In genomic region chr14:73823339-73823885, GRCh38 we compare ENCODE assay signal across 19 cellular contexts. TPM values are rescaled to one million over a fixed set of nuclear protein-coding genes. Genes with fewer than 3 reads are reported as not detected.
DNase-seq lines count a peak whose midpoint lies in the region; ATAC-seq, FAIRE-seq and TF ChIP-seq lines count a peak whose summit lies in the region.
"Had no signal": no experiment of that assay in that cellular context is flagged by ENCODE, and none has a peak within 500 bp of the region (broad histone marks: within the 10 kb centered on the region; RNA-seq: fewer than 3 reads in every experiment).

No MANE protein-coding gene starts in this region.

- CTCF ChIA-PET in endothelial cell of umbilical vein (lab: Charles Lee) = interaction anchor here (9.5 kb wide), 1 partner anchor 95 kb away, joined by 131 read pairs; no protein-coding TSS in a partner anchor

- no peaks in the 10 kb centered on the region for H3K9me1 ChIP-seq in endothelial cell of umbilical vein (replicated peaks; ENCODE audit: control insufficient read depth, extremely low read depth, insufficient read depth, low read length)

- no peak overlapping the region for H3K27ac ChIP-seq in DND-41 (ENCODE audit: low read length)
- no peak overlapping the region for H3K27ac ChIP-seq in endothelial cell of umbilical vein (ENCODE audit: insufficient read depth, low read depth, low read length)
- H3K27ac ChIP-seq in spleen = no peak overlapping the region
- H3K27ac ChIP-seq in Karpas-422 (ENCODE audit: low read length) = no peak overlapping the region
- H3K27ac ChIP-seq in vagina = no peak overlapping the region

- no peak for FAIRE-seq in endothelial cell of umbilical vein (lab: Jason Lieb, UNC)

- H3K4me3 ChIP-seq in DND-41 (ENCODE audit: low read depth in 1 of 2, low read length in 2 of 2) = no peak overlapping the region
- H3K4me3 ChIP-seq in endothelial cell of umbilical vein (replicated peaks in 1 of 3; ENCODE audit: insufficient read depth in 1 of 3, low read depth in 1 of 3, low read length in 3 of 3) = no peak overlapping the region
- H3K4me3 ChIP-seq in spleen = no peak overlapping the region
- no peak overlapping the region for H3K4me3 ChIP-seq in Karpas-422 (ENCODE audit: low read length)
- no peak overlapping the region for H3K4me3 ChIP-seq in vagina

- dilution Hi-C loops in endothelial cell of umbilical vein (cut with MboI; ENCODE audit: extremely low pct_ligation_motif_present, low sequenced_read_pairs) = no loop called here

- no peak overlapping the region for H3K9ac ChIP-seq in DND-41 (ENCODE audit: low read depth, low read length)
- H3K9ac ChIP-seq in endothelial cell of umbilical vein (replicated peaks; ENCODE audit: extremely low read depth, insufficient read depth, low read length) = no peak overlapping the region
- no peak overlapping the region for H3K9ac ChIP-seq in Karpas-422 (ENCODE audit: low read length)

- no peak overlapping the region for H3K4me2 ChIP-seq in DND-41 (ENCODE audit: insufficient read depth, low read length)
- no peak overlapping the region for H3K4me2 ChIP-seq in endothelial cell of umbilical vein (ENCODE audit: insufficient read depth, low read length)
- H3K4me2 ChIP-seq in Karpas-422 (ENCODE audit: low read depth, low read length, poor library complexity, severe bottlenecking) = no peak overlapping the region

- no TSS peak for BruUV-seq in endothelial cell of umbilical vein (replicated peaks; lab: Mats Ljungman, UMichigan)

- POLR2A ChIA-PET in endothelial cell of umbilical vein (lab: Charles Lee) = no interaction called here

- H4K20me1 ChIP-seq in DND-41 (ENCODE audit: insufficient read depth, low read length) (no peaks in the 10 kb centered on the region), endothelial cell of umbilical vein (replicated peaks; ENCODE audit: control insufficient read depth, extremely low read depth, insufficient read depth, low read length) (no peaks in the 10 kb centered on the region), Karpas-422 (ENCODE audit: insufficient read depth, low read depth, low read length) (no peaks in the 10 kb centered on the region)

- H3K9me3 ChIP-seq in DND-41 (ENCODE audit: insufficient read depth, low read length, severe bottlenecking) (no peaks in the 10 kb centered on the region), endothelial cell of umbilical vein (replicated peaks; ENCODE audit: control insufficient read depth, insufficient read depth, low read length) (no peaks in the 10 kb centered on the region), spleen (no peaks in the 10 kb centered on the region), Karpas-422 (ENCODE audit: low read length) (no peaks in the 10 kb centered on the region), vagina (no peaks in the 10 kb centered on the region)

- H3K36me3 ChIP-seq in DND-41 (ENCODE audit: insufficient read depth, low read length) (no peaks in the 10 kb centered on the region), endothelial cell of umbilical vein (ENCODE audit: control insufficient read depth in 2 of 2, extremely low read depth in 1 of 2, insufficient read depth in 2 of 2, low read length in 2 of 2) (no peaks in the 10 kb centered on the region), spleen (no peaks in the 10 kb centered on the region), Karpas-422 (ENCODE audit: insufficient read depth, low read length) (no peaks in the 10 kb centered on the region), vagina (no peaks in the 10 kb centered on the region)

- H3K27me3 ChIP-seq in DND-41 (ENCODE audit: insufficient read depth, low read length, poor library complexity) = peaks cover 8% of the 10 kb centered on the region
- H3K27me3 ChIP-seq in endothelial cell of umbilical vein (ENCODE audit: control insufficient read depth in 2 of 2, insufficient read depth in 2 of 2, low read length in 2 of 2) = no peaks in the 10 kb centered on the region
- H3K27me3 ChIP-seq in spleen (replicated peaks in 1 of 7) = no peaks in the 10 kb centered on the region
- no peaks in the 10 kb centered on the region for H3K27me3 ChIP-seq in Karpas-422 (ENCODE audit: low read length)
- no peaks in the 10 kb centered on the region for H3K27me3 ChIP-seq in vagina

- no peak for ATAC-seq in DND-41 (ENCODE audit: insufficient read depth, low read depth)
- ATAC-seq: HCT116 had no signal

- H3K79me2 ChIP-seq in DND-41 (ENCODE audit: insufficient read depth, low read length) = no peaks in the 10 kb centered on the region
- H3K79me2 ChIP-seq in endothelial cell of umbilical vein (ENCODE audit: control insufficient read depth, insufficient read depth, low read length) = no peaks in the 10 kb centered on the region
- no peaks in the 10 kb centered on the region for H3K79me2 ChIP-seq in Karpas-422 (ENCODE audit: low read length)

- H3K4me1 ChIP-seq in DND-41 (ENCODE audit: insufficient read depth, low read length) (no peaks in the 10 kb centered on the region), endothelial cell of umbilical vein (ENCODE audit: control insufficient read depth, extremely low read depth, insufficient read depth, low read length) (peaks cover 2% of the 10 kb centered on the region), spleen (peaks cover 8 to 11% (median 10%) of the 10 kb centered on the region in 6 donors), Karpas-422 (ENCODE audit: low read length) (peaks cover 10% of the 10 kb centered on the region), vagina (peaks cover 7% of the 10 kb centered on the region)

- TF ChIP-seq POLR2A in endothelial cell of umbilical vein (IDR thresholded peaks at IDR 0.05; ENCODE audit: low read depth, low read length) = no peak
- no peak for TF ChIP-seq POLR2A in spleen (IDR thresholded peaks at IDR 0.05)
- no peak for TF ChIP-seq POLR2A in vagina (IDR thresholded peaks at IDR 0.05)

- intact Hi-C loops in endothelial cell of umbilical vein (cut with micrococcal nuclease) = no loop called here
- intact Hi-C loops in spleen (cut with DNase I; ENCODE audit: low total_unique reads) = no loop called here
- intact Hi-C loops in vagina (cut with DNase I) = no loop called here

- H2AFZ ChIP-seq in DND-41 (ENCODE audit: low read depth, low read length) (0 out of 2 replicates have a peak overlapping the region, but pooled peaks have one; percentile 5), endothelial cell of umbilical vein (ENCODE audit: low read depth, low read length) (peak overlapping the region; percentile 42), Karpas-422 (ENCODE audit: low read length) (no peak overlapping the region)

- DNase-seq in DND-41 = no peak
- peak; percentile 5 for DNase-seq in RPMI7951 (ENCODE audit: low read depth)
- DNase-seq in endothelial cell of umbilical vein (ENCODE audit: low read depth, low spot score) = no peak
- DNase-seq in spleen = peak; percentile 10
- no peak for DNase-seq in cerebellum (ENCODE audit: low spot score)
- DNase-seq in Karpas-422 = no peak
- no peak for DNase-seq in vagina (ENCODE audit: extremely low spot score in 2 of 2)
- no peak for DNase-seq in NCI-H187 treated with DMSO at 0.1 percent for 48 hours (lab: John Stamatoyannopoulos, UW)
- DNase-seq: DMS 273 treated with DMSO at 0.1 percent for 48 hours, GDM1, GOT3, MM.1S, NCI-H1105 treated with DMSO at 0.1 percent for 48 hours, NCI-H1694, NCI-H2227 treated with DMSO at 0.1 percent for 48 hours, NCI-H510A treated with DMSO at 0.1 percent for 48 hours, NCI-H82, OCI-M1 had no signal

- no peaks in the 10 kb centered on the region for H3K9me2 ChIP-seq in Karpas-422 (replicated peaks; ENCODE audit: insufficient read depth, low read length)

- no peak for TF ChIP-seq CTCF in DND-41 (IDR thresholded peaks at IDR 0.05; ENCODE audit: borderline replicate concordance, extremely low read depth, low read length, poor library complexity, severe bottlenecking)
- TF ChIP-seq CTCF in endothelial cell of umbilical vein (IDR thresholded peaks at IDR 0.05; ENCODE audit: extremely low read depth in 1 of 2, insufficient read depth in 1 of 2, low read depth in 1 of 2, low read length in 2 of 2) = no peak
- TF ChIP-seq CTCF in spleen (IDR thresholded peaks at IDR 0.05 in 8 of 11, conservative IDR thresholded peaks at IDR 0.05 in 3 of 11) = no peak
- TF ChIP-seq CTCF in vagina (IDR thresholded peaks at IDR 0.05) = no peak

TF ChIP-seq in endothelial cell of umbilical vein, 7 proteins besides CTCF, POLR2A, EP300 and RAD21:
- TF ChIP-seq MYC (IDR thresholded peaks at IDR 0.05; ENCODE audit: low read depth, low read length) = no peak
- TF ChIP-seq POLR2AphosphoS5 (IDR thresholded peaks at IDR 0.05; ENCODE audit: insufficient read depth, low read depth, low read length) = no peak
- no peak for TF ChIP-seq MAX (IDR thresholded peaks at IDR 0.05; ENCODE audit: insufficient read depth, insufficient read length)
- TF ChIP-seq FOS (IDR thresholded peaks at IDR 0.05; ENCODE audit: borderline replicate concordance, insufficient read depth, low read length) = no peak
- TF ChIP-seq GATA2 (IDR thresholded peaks at IDR 0.05; ENCODE audit: insufficient read depth, insufficient read length, low read depth, low read length) = no peak
- TF ChIP-seq JUN (IDR thresholded peaks at IDR 0.05; ENCODE audit: borderline replicate concordance, insufficient read depth, insufficient read length, low read depth) = no peak
- no peak for TF ChIP-seq EZH2 (IDR thresholded peaks at IDR 0.05; ENCODE audit: borderline replicate concordance, low read depth, low read length, severe bottlenecking)

RNA-seq across cellular contexts. Expression of gene PTGR2, which starts 28.2 kb away (rescaled TPM):
- 4.9 and 5.1 TPM in 2 replicates for total RNA-seq in RPMI7951 (2014; rRNA removed; shearing (Covaris generic))
- total RNA-seq in endothelial cell of umbilical vein = 3.6 and 5.6 TPM in 2 replicates
- polyA plus RNA-seq in endothelial cell of umbilical vein = 0.75 and 1.1 TPM in 2 replicates
- polyA plus RNA-seq in endothelial cell of umbilical vein (2011; cell fraction: cytosol; rRNA removed) = 1.1 and 1.2 TPM in 2 replicates
- 3.9 and 5.7 TPM in 2 replicates for polyA plus RNA-seq in endothelial cell of umbilical vein (2011; cell fraction: nucleus; rRNA removed)
- polyA plus RNA-seq in endothelial cell of umbilical vein (2012) = 2.7 and 3.3 TPM in 2 replicates
- 1.6 and 2.0 TPM in 2 replicates for polyA minus RNA-seq in endothelial cell of umbilical vein
- 0.82 TPM for polyA minus RNA-seq in endothelial cell of umbilical vein (2011; cell fraction: cytosol; rRNA and poly(A)+ RNA removed)
- polyA minus RNA-seq in endothelial cell of umbilical vein (2011; cell fraction: nucleus; rRNA and poly(A)+ RNA removed) = 2.3 and 5.6 TPM in 2 replicates
- 1 to 10 TPM; 3.4 to 8.6 (median 6.3) TPM for total RNA-seq in spleen
- polyA plus RNA-seq in spleen = 1 to 10 TPM; 2.2 to 3.6 (median 3.3) TPM
- total RNA-seq in cerebellum = 8.8 TPM
- total RNA-seq in Karpas-422 (2014; rRNA removed; shearing (Covaris generic); ENCODE audit: low replicate concordance) = 10.0 and 11.3 TPM in 2 replicates
- 5.6 TPM for total RNA-seq in vagina

Comparison
In these comparisons a context has a peak if more than half of its experiments do, and no peak if none do; other contexts are left out.
1. DNase-seq: peak in RPMI7951 (single experiment) and spleen (single experiment); none in DND-41 (single experiment), endothelial cell of umbilical vein (single experiment), cerebellum (single experiment), Karpas-422 (single experiment), vagina (0 of 2) and NCI-H187 treated with DMSO at 0.1 percent for 48 hours (single experiment).